8 cellular contexts compared by ENCODE assay signal in the genomic region with DNA sequence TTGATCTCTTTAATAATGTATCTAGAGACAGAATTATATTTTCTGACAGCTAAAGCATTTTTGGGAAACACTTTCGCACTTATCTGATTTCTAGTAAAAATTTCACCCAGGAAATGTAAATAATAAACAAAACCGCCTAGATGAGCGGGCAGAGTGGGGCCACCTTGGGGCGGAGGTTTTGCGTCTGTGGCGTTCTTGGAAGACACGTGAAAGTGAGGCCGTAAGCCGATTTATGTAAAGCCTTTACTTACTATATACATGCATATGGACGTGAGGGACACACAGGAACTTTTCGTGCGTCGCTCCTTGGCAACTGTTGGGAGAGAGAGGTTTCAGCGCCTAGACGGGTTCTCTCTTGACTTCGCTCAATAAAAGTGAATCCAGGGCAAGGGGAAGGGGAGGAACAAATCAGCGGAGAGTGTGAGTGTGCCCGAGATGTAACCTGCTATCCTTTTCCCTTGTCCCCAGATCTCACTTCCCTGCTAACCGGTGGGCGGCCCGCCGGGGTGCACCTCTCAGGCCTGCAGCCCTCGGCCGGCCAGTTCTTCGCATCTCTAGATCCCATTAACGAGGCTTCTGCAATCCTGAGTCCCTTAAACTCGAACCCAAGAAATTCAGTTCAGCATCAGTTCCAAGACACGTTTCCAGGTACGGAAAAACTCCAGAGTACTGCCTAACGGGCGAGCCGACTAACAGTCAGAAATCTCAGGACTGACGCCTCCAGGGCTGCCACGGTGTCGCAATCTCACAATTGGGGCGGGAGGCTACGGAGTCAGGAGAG. TPM values are rescaled to one million over a fixed set of nuclear protein-coding genes. Genes with fewer than 3 reads are reported as not detected.
DNase-seq lines count a peak whose midpoint lies in the region; TF ChIP-seq lines count a peak whose summit lies in the region.

No MANE protein-coding gene starts in this region.

- no peak overlapping the region for H3K9ac ChIP-seq in NT2/D1 (ENCODE audit: insufficient read length, low read depth)
- H3K9ac ChIP-seq in duodenal mucosa (ENCODE audit: low read depth in 1 of 2, low read length in 2 of 2) = peak overlapping the region; percentile 63 to 65

- no peaks in the 10 kb centered on the region for H3K36me3 ChIP-seq in NT2/D1 (ENCODE audit: insufficient read depth, insufficient read length, low read length)
- peaks cover 2 to 6% of the 10 kb centered on the region in 2 donors for H3K36me3 ChIP-seq in duodenal mucosa (ENCODE audit: control insufficient read depth in 1 of 2, insufficient read depth in 2 of 2, low read length in 2 of 2)

- H3K27ac ChIP-seq in duodenal mucosa (ENCODE audit: low read depth, low read length) = peak overlapping the region; percentile 69

- H3K4me1 ChIP-seq in NT2/D1 (ENCODE audit: insufficient read depth, insufficient read length) = peaks cover 5% of the 10 kb centered on the region
- peaks cover 18 to 26% of the 10 kb centered on the region in 2 donors for H3K4me1 ChIP-seq in duodenal mucosa (ENCODE audit: control insufficient read depth in 1 of 2, insufficient read depth in 2 of 2, low read length in 2 of 2)

- H3K27ac Mint-ChIP-seq in mesothelial cell of epicardium = no peak overlapping the region

- H3K27me3 Mint-ChIP-seq in mesothelial cell of epicardium (ENCODE audit: low read depth) = peaks cover 98% of the 10 kb centered on the region

- peak; percentile 20 for DNase-seq in EL
- DNase-seq in NT2/D1 (ENCODE audit: low read depth, low spot score) = peak; percentile 44
- no peak for DNase-seq in mesothelial cell of epicardium (ENCODE audit: low spot score in 2 of 2, unreplicated experiment in 2 of 2)
- peak; percentile 70 for DNase-seq in ureter (ENCODE audit: low spot score)
- no peak for DNase-seq in NCI-H2196 (lab: John Stamatoyannopoulos, UW; ENCODE audit: unreplicated experiment)
- DNase-seq in midbrain (lab: John Stamatoyannopoulos, UW) = no peak
- DNase-seq in NCI-H146 (lab: John Stamatoyannopoulos, UW) = no peak

- TF ChIP-seq CTCF in mesothelial cell of epicardium (IDR thresholded peaks at IDR 0.05; ENCODE audit: unreplicated experiment) = no peak

- H3K27me3 ChIP-seq in NT2/D1 (ENCODE audit: insufficient read depth, insufficient read length) = peaks cover 97% of the 10 kb centered on the region
- H3K27me3 ChIP-seq in duodenal mucosa (ENCODE audit: control insufficient read depth in 1 of 2, insufficient read depth in 2 of 2, low read length in 2 of 2) = peaks cover 45 to 56% of the 10 kb centered on the region in 2 donors

- H3K9me3 ChIP-seq in NT2/D1 (ENCODE audit: insufficient read depth, low read length) = no peaks in the 10 kb centered on the region
- no peaks in the 10 kb centered on the region for H3K9me3 ChIP-seq in duodenal mucosa (ENCODE audit: control insufficient read depth in 1 of 2, low read length in 2 of 2)

- peak overlapping the region; percentile 64 for H3K4me3 Mint-ChIP-seq in mesothelial cell of epicardium

- H3K4me3 ChIP-seq in NT2/D1 (ENCODE audit: insufficient read length, low read depth) = peak overlapping the region; percentile 13
- H3K4me3 ChIP-seq in duodenal mucosa (ENCODE audit: low read depth in 1 of 2, low read length in 2 of 2) = peak overlapping the region; percentile 74 to 76

- H3K9me3 Mint-ChIP-seq in mesothelial cell of epicardium = no peaks in the 10 kb centered on the region

- H3K4me1 Mint-ChIP-seq in mesothelial cell of epicardium = peaks cover 24% of the 10 kb centered on the region

- H3K36me3 Mint-ChIP-seq in mesothelial cell of epicardium = no peaks in the 10 kb centered on the region

RNA-seq across cellular contexts. Expression of gene HLX, which starts 1.7 kb away (rescaled TPM):
- total RNA-seq in mesothelial cell of epicardium (0.75 to 1.3 TPM (median 0.84 TPM) in 3 replicates), ureter (7.5 TPM)

Comparison
In these comparisons a context has a peak if more than half of its experiments do, and no peak if none do; other contexts are left out.
1. DNase-seq: peak in EL (single experiment), NT2/D1 (single experiment) and ureter (single experiment); none in mesothelial cell of epicardium (0 of 2), NCI-H2196 (single experiment), midbrain (single experiment) and NCI-H146 (single experiment).